Comparison of ENCODE assay signal across 1 cellular context in genomic region chr3:156781310-156782230, GRCh38.
TF ChIP-seq lines count a peak whose summit lies in the region.

No MANE protein-coding gene starts in this region.

TF ChIP-seq in K562, 482 proteins besides CTCF, POLR2A, EP300 and RAD21 (continued from another document and continues in another):
- TF ChIP-seq TCF7L2 (IDR thresholded peaks at IDR 0.05; ENCODE audit: low read depth, low read length): no peak
- TF ChIP-seq MECOM (CRISPR knock-in tag; IDR thresholded peaks at IDR 0.05): 0 out of 2 replicates have a peak, but pooled peaks have one; percentile 38
- no peak for TF ChIP-seq TFAP4 (CRISPR knock-in tag; IDR thresholded peaks at IDR 0.05; ENCODE audit: borderline replicate concordance)
- TF ChIP-seq ELK3 (CRISPR knock-in tag; IDR thresholded peaks at IDR 0.05): no peak
- TF ChIP-seq EHMT2 (IDR thresholded peaks at IDR 0.05): peak; percentile 67; the same call in 1 of the 2 replicates
- peak; percentile 84 for TF ChIP-seq MAFF (IDR thresholded peaks at IDR 0.05; ENCODE audit: low read length)
- TF ChIP-seq SNIP1 (IDR thresholded peaks at IDR 0.05; ENCODE audit: low read depth): no peak
- TF ChIP-seq PATZ1 (CRISPR knock-in tag; IDR thresholded peaks at IDR 0.05; ENCODE audit: borderline replicate concordance): no peak
- TF ChIP-seq GATA2 (CRISPR knock-in tag; IDR thresholded peaks at IDR 0.05): peak; percentile 61
- peak; percentile 96 for TF ChIP-seq DPF2 (IDR thresholded peaks at IDR 0.05)
- no peak for TF ChIP-seq ZNF589 (CRISPR knock-in tag; IDR thresholded peaks at IDR 0.05; ENCODE audit: low read depth)
- TF ChIP-seq MCM7 (IDR thresholded peaks at IDR 0.05): no peak
- no peak for TF ChIP-seq PBX2 (CRISPR knock-in tag; IDR thresholded peaks at IDR 0.05; ENCODE audit: low read depth)
- TF ChIP-seq PBX2 (tag; conservative IDR thresholded peaks at IDR 0.05; ENCODE audit: low read depth): no peak
- TF ChIP-seq U2AF2 (optimal IDR thresholded peaks at IDR 0.05; ENCODE audit: low read depth, low read length): no peak
- TF ChIP-seq E2F3 (CRISPR knock-in tag; IDR thresholded peaks at IDR 0.05): no peak
- TF ChIP-seq ZNF592 (IDR thresholded peaks at IDR 0.05): peak; percentile 81
- TF ChIP-seq ZNF175 (CRISPR knock-in tag; IDR thresholded peaks at IDR 0.05; ENCODE audit: low read depth): 0 out of 2 replicates have a peak, but pooled peaks have one; percentile 26
- peak; percentile 64; the same call in 1 of the 2 replicates for TF ChIP-seq HDAC2 (IDR thresholded peaks at IDR 0.05)
- no peak for TF ChIP-seq ERF (CRISPR knock-in tag; IDR thresholded peaks at IDR 0.05)
- TF ChIP-seq CBFB (CRISPR knock-in tag; IDR thresholded peaks at IDR 0.05): no peak
- no peak for TF ChIP-seq ZNF217 (CRISPR knock-in tag; IDR thresholded peaks at IDR 0.05)
- TF ChIP-seq SIN3A (IDR thresholded peaks at IDR 0.05; ENCODE audit: borderline replicate concordance in 2 of 2, control insufficient read depth in 1 of 2, low read depth in 2 of 2, low read length in 2 of 2): no peak
- no peak for TF ChIP-seq THAP12 (CRISPR knock-in tag; IDR thresholded peaks at IDR 0.05)
- TF ChIP-seq XRCC5 (IDR thresholded peaks at IDR 0.05; ENCODE audit: low read depth, low read length): no peak
- no peak for TF ChIP-seq POLR3G (IDR thresholded peaks at IDR 0.05; ENCODE audit: extremely low read depth, insufficient read length, insufficient replicate concordance)
- 0 out of 2 replicates have a peak, but pooled peaks have one; percentile 46 for TF ChIP-seq ZBTB2 (IDR thresholded peaks at IDR 0.05)
- TF ChIP-seq NFE2 (IDR thresholded peaks at IDR 0.05; ENCODE audit: low read depth): peak; percentile 96
- no peak for TF ChIP-seq ZNF311 (CRISPR knock-in tag; IDR thresholded peaks at IDR 0.05)
- no peak for TF ChIP-seq ZNF134 (CRISPR knock-in tag; conservative IDR thresholded peaks at IDR 0.05)
- TF ChIP-seq ZSCAN29 (IDR thresholded peaks at IDR 0.05): no peak
- peak; percentile 67; the same call in 1 of the 2 replicates for TF ChIP-seq ZNF584 (CRISPR knock-in tag; IDR thresholded peaks at IDR 0.05; ENCODE audit: low read depth)
- TF ChIP-seq ZBTB12 (CRISPR knock-in tag; IDR thresholded peaks at IDR 0.05): no peak
- TF ChIP-seq SPI1 (IDR thresholded peaks at IDR 0.05; ENCODE audit: borderline replicate concordance, low read depth, low read length): no peak
- TF ChIP-seq ZNF717 (CRISPR knock-in tag; IDR thresholded peaks at IDR 0.05): no peak
- TF ChIP-seq FOXO4 (CRISPR knock-in tag; IDR thresholded peaks at IDR 0.05): no peak
- TF ChIP-seq TEAD4 (IDR thresholded peaks at IDR 0.05; ENCODE audit: low read length): peak; percentile 48
- no peak for TF ChIP-seq TEAD4 (CRISPR knock-in tag; IDR thresholded peaks at IDR 0.05; ENCODE audit: borderline replicate concordance)
- no peak for TF ChIP-seq SRSF3 (IDR thresholded peaks at IDR 0.05; ENCODE audit: insufficient read depth, low read length)
- TF ChIP-seq FIP1L1 (IDR thresholded peaks at IDR 0.05; ENCODE audit: low read depth, low read length, poor library complexity, severe bottlenecking): no peak
- peak in 1 of 2 experiments; percentile 34; a peak in 1 of 4 replicates for TF ChIP-seq ARNT (IDR thresholded peaks at IDR 0.05)
- no peak for TF ChIP-seq SP1 (CRISPR knock-in tag; IDR thresholded peaks at IDR 0.05)
- TF ChIP-seq ZNF124 (CRISPR knock-in tag; IDR thresholded peaks at IDR 0.05): no peak
- no peak for TF ChIP-seq HBP1 (CRISPR knock-in tag; IDR thresholded peaks at IDR 0.05)
- peak; percentile 22 for TF ChIP-seq TAF1 (IDR thresholded peaks at IDR 0.05; ENCODE audit: control insufficient read depth, extremely low read depth, insufficient read depth, low read length, severe bottlenecking)
- TF ChIP-seq MAX (CRISPR knock-in tag; IDR thresholded peaks at IDR 0.05): no peak
- TF ChIP-seq RHOXF2B (CRISPR knock-in tag; conservative IDR thresholded peaks at IDR 0.05): no peak
- TF ChIP-seq ZNF197 (CRISPR knock-in tag; IDR thresholded peaks at IDR 0.05; ENCODE audit: low read depth): no peak
